In genomic region chr4:134848681-134849080, GRCh38 we compare ENCODE assay signal across 5 cellular contexts.
"Had no signal": no experiment of that assay in that cellular context is flagged by ENCODE, and none has a peak within 500 bp of the region (broad histone marks: within the 10 kb centered on the region; RNA-seq: fewer than 3 reads in every experiment).

No MANE protein-coding gene starts in this region.

- FAIRE-seq: HTR-8/SVneo had no signal

- H3K27ac ChIP-seq: HL-60, KMS-11 had no signal

- H3K9ac ChIP-seq: KMS-11 had no signal

- H3K4me2 ChIP-seq: KMS-11 had no signal

- DNase-seq: KBM-7, KG1 had no signal
